Comparison of ENCODE assay signal across 1 cellular context in the genomic region with DNA sequence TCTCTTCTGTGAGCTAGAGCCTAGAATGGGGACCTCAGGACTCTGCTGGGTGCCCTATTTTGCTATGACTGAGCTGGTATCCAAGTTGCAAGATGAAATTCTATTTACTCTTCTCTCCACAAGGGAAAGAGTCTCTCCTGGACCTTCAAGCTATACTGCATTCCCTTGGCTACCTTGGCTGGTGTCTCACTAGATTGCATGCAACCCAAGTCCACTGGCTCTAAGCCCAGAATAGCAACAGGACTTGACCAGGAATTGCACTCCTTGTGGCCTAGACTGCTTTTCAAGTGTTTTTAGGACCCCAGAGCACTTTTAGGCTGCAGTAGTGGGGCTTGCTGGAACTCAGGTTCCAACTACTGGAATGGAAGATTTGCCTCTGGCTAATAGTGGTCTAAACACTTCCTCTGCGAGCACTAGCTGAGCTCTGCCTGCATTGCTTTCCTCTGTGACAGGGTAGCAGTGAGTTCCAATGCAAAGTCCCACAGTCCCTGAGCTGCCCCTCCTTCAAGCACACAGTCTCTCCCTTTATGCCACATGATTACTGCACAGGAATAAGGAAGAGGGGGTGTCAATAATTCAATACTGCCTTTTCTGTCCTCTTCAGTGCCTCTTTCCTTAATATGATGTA.
TF ChIP-seq lines count a peak whose summit lies in the region.

No MANE protein-coding gene starts in this region.

TF ChIP-seq in H1, 55 proteins besides CTCF, POLR2A, EP300 and RAD21 (continued from another document):
- TF ChIP-seq, protein P1, sequence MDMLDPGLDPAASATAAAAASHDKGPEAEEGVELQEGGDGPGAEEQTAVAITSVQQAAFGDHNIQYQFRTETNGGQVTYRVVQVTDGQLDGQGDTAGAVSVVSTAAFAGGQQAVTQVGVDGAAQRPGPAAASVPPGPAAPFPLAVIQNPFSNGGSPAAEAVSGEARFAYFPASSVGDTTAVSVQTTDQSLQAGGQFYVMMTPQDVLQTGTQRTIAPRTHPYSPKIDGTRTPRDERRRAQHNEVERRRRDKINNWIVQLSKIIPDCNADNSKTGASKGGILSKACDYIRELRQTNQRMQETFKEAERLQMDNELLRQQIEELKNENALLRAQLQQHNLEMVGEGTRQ (IDR thresholded peaks at IDR 0.05; ENCODE audit: low read length) = no peak
- no peak for TF ChIP-seq ASH2L (IDR thresholded peaks at IDR 0.05; ENCODE audit: low read length)
- no peak for TF ChIP-seq SRF (IDR thresholded peaks at IDR 0.05; ENCODE audit: low read depth, low read length)
- no peak for TF ChIP-seq CTBP2 (IDR thresholded peaks at IDR 0.05; ENCODE audit: borderline replicate concordance, insufficient read depth, insufficient read length, low read length)
- TF ChIP-seq SP1 (IDR thresholded peaks at IDR 0.05; ENCODE audit: low read depth, low read length) = no peak
- TF ChIP-seq BCL11A (IDR thresholded peaks at IDR 0.05; ENCODE audit: low read depth in 2 of 2, low read length in 2 of 2) = no peak
- TF ChIP-seq HDAC6 (IDR thresholded peaks at IDR 0.05; ENCODE audit: low read depth, low read length) = no peak
- TF ChIP-seq SUZ12 (IDR thresholded peaks at IDR 0.05; ENCODE audit: low read length) = no peak
- TF ChIP-seq BRCA1 (IDR thresholded peaks at IDR 0.05; ENCODE audit: low read depth, low read length) = no peak
- no peak for TF ChIP-seq TBP (IDR thresholded peaks at IDR 0.05; ENCODE audit: low read depth, low read length)
- no peak for TF ChIP-seq CEBPB (IDR thresholded peaks at IDR 0.05; ENCODE audit: low read depth, low read length)
- no peak for TF ChIP-seq RFX5 (IDR thresholded peaks at IDR 0.05; ENCODE audit: borderline replicate concordance, low read depth, low read length)
- TF ChIP-seq SP4 (IDR thresholded peaks at IDR 0.05; ENCODE audit: low read length) = no peak
